8 cellular contexts compared by ENCODE assay signal in the genomic region with DNA sequence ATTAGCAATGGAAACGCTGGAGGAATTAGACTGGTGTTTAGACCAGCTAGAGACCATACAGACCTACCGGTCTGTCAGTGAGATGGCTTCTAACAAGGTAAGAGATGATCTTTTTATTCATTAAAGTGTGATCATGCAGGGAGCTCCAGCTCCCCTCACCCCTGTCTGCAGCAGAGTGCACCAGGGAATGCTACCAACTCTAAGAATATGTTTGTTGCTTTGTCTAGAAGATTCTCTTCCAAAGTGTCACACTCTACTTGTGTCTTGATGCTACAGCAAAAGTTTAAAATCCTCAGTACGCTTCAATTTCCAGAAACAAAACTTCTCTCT.
A peak's percentile ranks its signal among the peaks of the same experiment; 100 is the strongest.
DNase-seq lines count a peak whose midpoint lies in the region; ATAC-seq, FAIRE-seq and TF ChIP-seq lines count a peak whose summit lies in the region.

No MANE protein-coding gene starts in this region.

- H3K4me1 ChIP-seq in cardiac muscle cell (ENCODE audit: low read depth) = peaks cover 10% of the 10 kb centered on the region

- peak overlapping the region; percentile 17 for H3K4me3 ChIP-seq in cardiac muscle cell

- DNase-seq in GM12891 (ENCODE audit: insufficient read length, low spot score) (no peak), T-helper 17 cell (no peak), cardiac muscle cell (ENCODE audit: low read depth in 1 of 2, low spot score in 1 of 2) (no peak), sciatic nerve (ENCODE audit: low spot score) (no peak), HCEC 1CT (no peak), NCI-H2081 treated with DMSO at 0.1 percent for 48 hours (lab: John Stamatoyannopoulos, UW) (no peak)

- H3K36me3 Mint-ChIP-seq in T-helper 17 cell (ENCODE audit: low read depth) = peaks cover 5% of the 10 kb centered on the region

- H3K9me3 ChIP-seq in T-helper 17 cell (ENCODE audit: control insufficient read depth, low read length, poor library complexity, severe bottlenecking) (no peaks in the 10 kb centered on the region), cardiac muscle cell (ENCODE audit: low read depth) (no peaks in the 10 kb centered on the region)

- H3K4me1 Mint-ChIP-seq in T-helper 17 cell = peaks cover 47% of the 10 kb centered on the region

- no peak overlapping the region for H3K27ac ChIP-seq in cardiac muscle cell

- TF ChIP-seq CTCF in cardiac muscle cell (IDR thresholded peaks at IDR 0.05; ENCODE audit: low read depth, low read length) = no peak

- no peaks in the 10 kb centered on the region for H3K27me3 ChIP-seq in cardiac muscle cell

- H3K27me3 Mint-ChIP-seq in T-helper 17 cell = no peaks in the 10 kb centered on the region

- peak; percentile 38 for FAIRE-seq in GM12891 (lab: Jason Lieb, UNC)

- ATAC-seq in T-helper 17 cell = peak; percentile 2
- peak; percentile 5 for ATAC-seq in sciatic nerve
- ATAC-seq in GM18505 (IDR thresholded peaks at IDR 0.05; ENCODE audit: unreplicated experiment) = no peak
- no peak for ATAC-seq in HG02970 (IDR thresholded peaks at IDR 0.05; ENCODE audit: low FRiP score, unreplicated experiment)

- intact Hi-C loops in sciatic nerve (cut with DNase I) = no loop called here

- no peaks in the 10 kb centered on the region for H3K36me3 ChIP-seq in cardiac muscle cell

- peak overlapping the region; percentile 98 for H3K4me3 Mint-ChIP-seq in T-helper 17 cell

- peak overlapping the region; percentile 98 for H3K27ac Mint-ChIP-seq in T-helper 17 cell

- TF ChIP-seq POLR2A in GM12891 (IDR thresholded peaks at IDR 0.05; ENCODE audit: low read depth, low read length) (peak; percentile 15; the same call in 1 of the 2 replicates), GM18505 (IDR thresholded peaks at IDR 0.05; ENCODE audit: borderline replicate concordance, extremely low read depth, insufficient read depth, insufficient read length) (no peak)

TF ChIP-seq in GM12891, 5 proteins besides CTCF, POLR2A, EP300 and RAD21:
- TF ChIP-seq SPI1 (IDR thresholded peaks at IDR 0.05; ENCODE audit: low read depth, low read length) = no peak
- TF ChIP-seq POLR2AphosphoS5 (IDR thresholded peaks at IDR 0.05; ENCODE audit: low read depth, low read length) = no peak
- TF ChIP-seq PAX5 (IDR thresholded peaks at IDR 0.05; ENCODE audit: insufficient read depth, low read length, severe bottlenecking) = no peak
- no peak for TF ChIP-seq POU2F2 (IDR thresholded peaks at IDR 0.05; ENCODE audit: low read depth, low read length)
- no peak for TF ChIP-seq TAF1 (IDR thresholded peaks at IDR 0.05; ENCODE audit: low read depth, low read length)

Comparison
In these comparisons a context has a peak if more than half of its experiments do, and no peak if none do; other contexts are left out.
1. ATAC-seq: peak in T-helper 17 cell (single experiment) and sciatic nerve (single experiment); none in GM18505 (single experiment) and HG02970 (single experiment).